8 cellular contexts compared by ENCODE assay signal in the genomic region with DNA sequence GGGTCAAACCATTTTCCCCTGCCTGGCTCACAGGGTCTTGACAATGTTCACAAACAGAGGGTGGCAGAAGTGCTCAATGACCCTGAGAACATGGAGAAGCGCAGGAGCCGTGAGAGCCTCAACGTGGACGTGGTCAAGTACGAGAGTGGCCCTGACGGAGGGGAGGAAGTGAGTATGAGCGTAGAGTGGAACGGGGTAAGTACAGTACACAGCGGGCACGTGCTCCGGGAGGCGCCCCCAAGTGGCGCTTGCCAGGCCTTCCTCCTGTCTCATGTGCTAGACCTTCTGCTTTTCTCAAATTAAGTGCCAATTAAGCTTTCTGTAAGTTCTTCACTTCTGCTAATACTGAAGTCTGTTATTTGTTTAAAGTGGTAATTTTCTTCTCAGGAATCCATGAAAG. TPM values are rescaled to one million over a fixed set of nuclear protein-coding genes. Genes with fewer than 3 reads are reported as not detected.
DNase-seq lines count a peak whose midpoint lies in the region; ATAC-seq and TF ChIP-seq lines count a peak whose summit lies in the region.

No MANE protein-coding gene starts in this region.

- BruUV-seq in A673 (replicated peaks; lab: Mats Ljungman, UMichigan), result no TSS peak

- H3K36me3 ChIP-seq in A673 (ENCODE audit: insufficient read depth, low read length, poor library complexity, severe bottlenecking) (peaks cover 74% of the 10 kb centered on the region), esophagus squamous epithelium (peaks cover 34 to 100% (median 78%) of the 10 kb centered on the region in 3 donors), prostate gland (peaks cover 0 to 8% of the 10 kb centered on the region in 2 donors)

- intact Hi-C loops in A673 (cut with micrococcal nuclease; ENCODE audit: unreplicated experiment), result no loop called here
- intact Hi-C loops in esophagus squamous epithelium (cut with DNase I), result no loop called here
- intact Hi-C loops in prostate gland (cut with DNase I), result no loop called here

- DNase-seq in A673 (ENCODE audit: low spot score) (peak; percentile 67), Kasumi-1 (lab: John Stamatoyannopoulos, UW) (peak; percentile 86 to 88), esophagus squamous epithelium (lab: John Stamatoyannopoulos, UW) (no peak), prostate gland (ENCODE audit: low spot score) (peak; percentile 10)
- peak; percentile 39 to 52 for DNase-seq in activated CD4-positive, alpha-beta T cell treated with anti-CD3 and anti-CD28 coated beads, Interleukin-2, amount 50 U/mL, for 48 hours

- H3K9me3 ChIP-seq in A673 (ENCODE audit: low read depth, low read length, poor library complexity, severe bottlenecking) (no peaks in the 10 kb centered on the region), esophagus squamous epithelium (no peaks in the 10 kb centered on the region), prostate gland (no peaks in the 10 kb centered on the region)

- H3K27me3 ChIP-seq in A673 (replicated peaks; ENCODE audit: insufficient read depth, low read depth, low read length, poor library complexity) (no peaks in the 10 kb centered on the region), esophagus squamous epithelium (no peaks in the 10 kb centered on the region), prostate gland (replicated peaks; ENCODE audit: insufficient read depth) (no peaks in the 10 kb centered on the region)

- POLR2A ChIA-PET in A673 (lab: Charles Lee; ENCODE audit: low non-redundant PET), result no interaction called here

- no peaks in the 10 kb centered on the region for H3K4me1 ChIP-seq in A673 (ENCODE audit: insufficient read depth, low read length, poor library complexity, severe bottlenecking)
- H3K4me1 ChIP-seq in esophagus squamous epithelium, result peaks cover 0 to 10% (median 0%) of the 10 kb centered on the region in 3 donors
- H3K4me1 ChIP-seq in prostate gland (replicated peaks), result no peaks in the 10 kb centered on the region

- CTCF ChIA-PET in A673 (lab: Charles Lee), result no interaction called here

- H3K27ac ChIP-seq in A673 (ENCODE audit: low read depth, low read length, poor library complexity, severe bottlenecking) (no peak overlapping the region), esophagus squamous epithelium (no peak overlapping the region), prostate gland (no peak overlapping the region)

- TF ChIP-seq POLR2A in esophagus squamous epithelium (IDR thresholded peaks at IDR 0.05), result no peak
- TF ChIP-seq POLR2A in prostate gland (IDR thresholded peaks at IDR 0.05), result no peak

- TF ChIP-seq CTCF in A673 (conservative IDR thresholded peaks at IDR 0.05; ENCODE audit: low read depth, low read length), result peak; percentile 74
- peak in 5 of 6 experiments; percentile 28 to 51 (median 32) for TF ChIP-seq CTCF in esophagus squamous epithelium (IDR thresholded peaks at IDR 0.05)
- peak in 3 of 4 experiments; percentile 30 to 39 (median 39) for TF ChIP-seq CTCF in prostate gland (IDR thresholded peaks at IDR 0.05)

- H3K4me3 ChIP-seq in A673 (ENCODE audit: low read depth, low read length, poor library complexity, severe bottlenecking) (no peak overlapping the region), esophagus squamous epithelium (no peak overlapping the region), prostate gland (no peak overlapping the region)

- ATAC-seq in GM18868 (IDR thresholded peaks at IDR 0.05; ENCODE audit: unreplicated experiment), result peak; percentile 55
- ATAC-seq in HG03139 (IDR thresholded peaks at IDR 0.05; ENCODE audit: unreplicated experiment), result no peak
- no peak for ATAC-seq in HG03196 (IDR thresholded peaks at IDR 0.05; ENCODE audit: unreplicated experiment)

- 49 to 58% methylated on average over 13 of the region's 13 CpGs for WGBS in esophagus squamous epithelium, 2 donors
- WGBS in prostate gland, result 53% methylated on average over 13 of the region's 13 CpGs

RNA-seq across cellular contexts. Expression of gene XRCC3, which starts 35.9 kb away (rescaled TPM):
- total RNA-seq in A673 (2021), result 82.1 and 91.8 TPM in 2 replicates
- 10 to 100 TPM; 10.9 to 17.8 (median 12.6) TPM for total RNA-seq in esophagus squamous epithelium
- total RNA-seq in prostate gland, result 10 to 100 TPM; 24.7 to 33.2 TPM

RNA-seq across cellular contexts. Expression of gene ZFYVE21, which starts 36.3 kb away (rescaled TPM):
- total RNA-seq in A673 (2021), result 35.7 and 38.6 TPM in 2 replicates
- 100 to 1,000 TPM in 2 of 4 donors, 10 to 100 TPM in 2; 69.5 to 134 (median 89.3) TPM for total RNA-seq in esophagus squamous epithelium
- total RNA-seq in prostate gland, result 100 to 1,000 TPM; 162 to 215 TPM

RNA-seq across cellular contexts. Expression of gene KLC1, which starts 50.3 kb away (rescaled TPM):
- 163 and 171 TPM in 2 replicates for total RNA-seq in A673 (2021)
- total RNA-seq in esophagus squamous epithelium, result 100 to 1,000 TPM; 101 to 285 (median 194) TPM
- total RNA-seq in prostate gland, result 100 to 1,000 TPM; 168 to 287 TPM
